Comparison of ENCODE assay signal across 1 cellular context in the genomic region with DNA sequence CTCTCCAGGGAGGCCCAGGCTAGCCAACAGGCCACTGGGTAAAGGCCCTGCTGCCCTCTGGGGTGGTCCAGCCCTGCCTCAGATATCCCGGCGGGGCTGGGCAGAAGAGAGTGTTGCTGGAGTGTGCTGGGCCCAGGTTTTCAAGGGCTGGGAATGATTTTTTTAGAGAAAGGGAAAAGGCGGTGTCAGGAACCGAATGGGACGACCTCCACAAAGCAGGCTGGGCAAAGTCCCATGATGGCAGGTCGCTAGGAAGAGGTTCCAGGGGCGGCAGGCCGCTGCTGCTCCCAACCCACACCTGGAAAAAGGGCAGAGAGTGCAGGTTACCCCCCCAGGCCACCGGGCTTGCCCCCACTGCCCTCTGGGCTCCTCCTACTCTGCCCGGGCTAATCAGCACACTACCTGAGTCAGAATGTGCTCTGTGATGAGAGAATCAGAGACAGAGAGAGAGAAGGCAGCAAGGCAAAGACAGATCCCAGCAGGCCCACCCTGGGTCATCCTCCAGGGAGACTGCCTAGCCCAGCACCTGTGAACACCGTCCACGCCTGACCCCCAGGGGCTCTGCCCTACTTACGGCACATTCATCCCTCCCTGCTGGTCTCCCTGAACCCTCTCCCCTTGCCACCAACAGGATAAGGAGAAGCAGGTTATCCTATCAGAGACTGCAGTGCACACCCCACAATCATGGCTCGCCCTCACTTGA.
TF ChIP-seq lines count a peak whose summit lies in the region.

No MANE protein-coding gene starts in this region.

TF ChIP-seq in neural cell, 6 proteins besides CTCF, POLR2A, EP300 and RAD21 (continued from another document):
- TF ChIP-seq, protein P1, sequence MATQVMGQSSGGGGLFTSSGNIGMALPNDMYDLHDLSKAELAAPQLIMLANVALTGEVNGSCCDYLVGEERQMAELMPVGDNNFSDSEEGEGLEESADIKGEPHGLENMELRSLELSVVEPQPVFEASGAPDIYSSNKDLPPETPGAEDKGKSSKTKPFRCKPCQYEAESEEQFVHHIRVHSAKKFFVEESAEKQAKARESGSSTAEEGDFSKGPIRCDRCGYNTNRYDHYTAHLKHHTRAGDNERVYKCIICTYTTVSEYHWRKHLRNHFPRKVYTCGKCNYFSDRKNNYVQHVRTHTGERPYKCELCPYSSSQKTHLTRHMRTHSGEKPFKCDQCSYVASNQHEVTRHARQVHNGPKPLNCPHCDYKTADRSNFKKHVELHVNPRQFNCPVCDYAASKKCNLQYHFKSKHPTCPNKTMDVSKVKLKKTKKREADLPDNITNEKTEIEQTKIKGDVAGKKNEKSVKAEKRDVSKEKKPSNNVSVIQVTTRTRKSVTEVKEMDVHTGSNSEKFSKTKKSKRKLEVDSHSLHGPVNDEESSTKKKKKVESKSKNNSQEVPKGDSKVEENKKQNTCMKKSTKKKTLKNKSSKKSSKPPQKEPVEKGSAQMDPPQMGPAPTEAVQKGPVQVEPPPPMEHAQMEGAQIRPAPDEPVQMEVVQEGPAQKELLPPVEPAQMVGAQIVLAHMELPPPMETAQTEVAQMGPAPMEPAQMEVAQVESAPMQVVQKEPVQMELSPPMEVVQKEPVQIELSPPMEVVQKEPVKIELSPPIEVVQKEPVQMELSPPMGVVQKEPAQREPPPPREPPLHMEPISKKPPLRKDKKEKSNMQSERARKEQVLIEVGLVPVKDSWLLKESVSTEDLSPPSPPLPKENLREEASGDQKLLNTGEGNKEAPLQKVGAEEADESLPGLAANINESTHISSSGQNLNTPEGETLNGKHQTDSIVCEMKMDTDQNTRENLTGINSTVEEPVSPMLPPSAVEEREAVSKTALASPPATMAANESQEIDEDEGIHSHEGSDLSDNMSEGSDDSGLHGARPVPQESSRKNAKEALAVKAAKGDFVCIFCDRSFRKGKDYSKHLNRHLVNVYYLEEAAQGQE (IDR thresholded peaks at IDR 0.05; ENCODE audit: borderline replicate concordance), result no peak
- no peak for TF ChIP-seq MXI1 (conservative IDR thresholded peaks at IDR 0.05; ENCODE audit: poor library complexity, severe bottlenecking)
- TF ChIP-seq POLR2AphosphoS5 (IDR thresholded peaks at IDR 0.05), result no peak
- no peak for TF ChIP-seq SMC3 (conservative IDR thresholded peaks at IDR 0.05; ENCODE audit: poor library complexity)
